ENCODE assay signal across 19 cellular contexts in the genomic region with DNA sequence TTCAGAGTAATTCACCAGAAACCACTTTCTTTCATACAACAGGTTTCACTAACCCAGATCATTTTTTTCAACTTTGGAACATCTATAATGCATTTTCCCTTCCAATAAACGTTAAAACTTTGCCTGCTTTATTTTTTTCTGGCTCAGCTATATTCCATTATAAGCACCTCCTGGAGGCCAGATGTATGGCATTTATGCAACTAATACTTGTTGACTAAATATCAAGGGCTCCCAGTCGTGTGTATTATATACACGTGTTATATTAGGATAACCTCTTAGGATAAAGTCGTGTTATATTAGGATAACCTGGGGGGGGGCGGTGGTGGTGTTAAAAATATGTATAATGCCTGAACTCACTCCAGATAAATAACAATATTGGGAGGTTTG. TPM values are rescaled to one million over a fixed set of nuclear protein-coding genes. Genes with fewer than 3 reads are reported as not detected.
DNase-seq lines count a peak whose midpoint lies in the region; ATAC-seq and TF ChIP-seq lines count a peak whose summit lies in the region.
"Had no signal": no experiment of that assay in that cellular context is flagged by ENCODE, and none has a peak within 500 bp of the region (broad histone marks: within the 10 kb centered on the region; RNA-seq: fewer than 3 reads in every experiment).

No MANE protein-coding gene starts in this region.

- WGBS in adrenal gland, 4 donors = 50 to 57% (median 55%) methylated on average over 5 of the region's 5 CpGs

- H3K27me3 ChIP-seq in Panc1 (ENCODE audit: control insufficient read depth, insufficient read depth, low read length) (peaks cover 5% of the 10 kb centered on the region), parathyroid adenoma (ENCODE audit: control insufficient read depth, insufficient read depth, low read length) (no peaks in the 10 kb centered on the region), adrenal gland (peaks cover 4% of the 10 kb centered on the region)
- H3K27me3 ChIP-seq: colonic mucosa had no signal

- H3K36me3 ChIP-seq in HEK293 (ENCODE audit: control insufficient read depth in 2 of 2, insufficient read depth in 1 of 2, low read length in 2 of 2) (no peaks in the 10 kb centered on the region), Panc1 (ENCODE audit: control insufficient read depth, insufficient read depth, low read length) (no peaks in the 10 kb centered on the region), parathyroid adenoma (ENCODE audit: control insufficient read depth, insufficient read depth, low read length) (no peaks in the 10 kb centered on the region), adrenal gland (replicated peaks in 1 of 2) (no peaks in the 10 kb centered on the region)
- H3K36me3 ChIP-seq: brain microvascular endothelial cell, colonic mucosa, transverse colon had no signal

- CTCF ChIA-PET in HEK293 (lab: Yijun Ruan, JAX) = interaction anchor here (0.6 to 3.9 kb wide), 35 partner anchors 10 to 1807 kb away, joined by 3 to 36 read pairs (median 4); partner anchors contain the start of gene PTCHD4
- CTCF ChIA-PET in Panc1 (lab: Charles Lee) = interaction anchor here (1.8 kb wide), 1 partner anchor 1622 kb away, joined by 6 read pairs; no protein-coding TSS in a partner anchor

- no peak overlapping the region for H3K4me3 ChIP-seq in HEK293 (ENCODE audit: low read depth, low read length)
- no peak overlapping the region for H3K4me3 ChIP-seq in Panc1 (ENCODE audit: low read depth in 2 of 2, low read length in 2 of 2)
- peak overlapping the region; percentile 13 for H3K4me3 ChIP-seq in epithelial cell of proximal tubule (ENCODE audit: low read depth, low read length)
- H3K4me3 ChIP-seq in parathyroid adenoma (ENCODE audit: low read depth, low read length) = no peak overlapping the region
- no peak overlapping the region for H3K4me3 ChIP-seq in adrenal gland
- H3K4me3 ChIP-seq: colonic mucosa, transverse colon had no signal

- POLR2A ChIA-PET in HEK293 (lab: Yijun Ruan, JAX) = no interaction called here
- POLR2A ChIA-PET in Panc1 (lab: Charles Lee) = interaction anchor here (0.6 kb wide), 1 partner anchor 1662 kb away, joined by 5 read pairs; no protein-coding TSS in a partner anchor

- BruUV-seq in Panc1 (replicated peaks; lab: Mats Ljungman, UMichigan) = no TSS peak

- no peak for DNase-seq in Panc1 (ENCODE audit: low read depth, low spot score)
- no peak for DNase-seq in epithelial cell of proximal tubule (ENCODE audit: low read depth)
- DNase-seq in retina = no peak
- no peak for DNase-seq in adrenal gland
- DNase-seq: DMS79 had no signal

- no peak for TF ChIP-seq CTCF in HEK293 (tag by site-specific recombination; IDR thresholded peaks at IDR 0.05)
- TF ChIP-seq CTCF in Panc1 (IDR thresholded peaks at IDR 0.05) = 0 out of 2 replicates have a peak, but pooled peaks have one; percentile 13
- no peak for TF ChIP-seq CTCF in epithelial cell of proximal tubule (conservative IDR thresholded peaks at IDR 0.05; ENCODE audit: low read depth, low read length)
- no peak for TF ChIP-seq CTCF in parathyroid adenoma (IDR thresholded peaks at IDR 0.05)
- no peak for TF ChIP-seq CTCF in adrenal gland (IDR thresholded peaks at IDR 0.05)

- in situ Hi-C loops in Panc1 (cut with HindIII; ENCODE audit: low pct_unique_long_range_greater_than_20kb, low sequenced_read_pairs) = no loop called here

- intact Hi-C loops in Panc1 (cut with micrococcal nuclease; ENCODE audit: unreplicated experiment) (loop anchor here (1.0 to 5.0 kb wide), 2 partner anchors 977 to 1624 kb away; no protein-coding TSS in a partner anchor), adrenal gland (cut with DNase I) (loop anchor here in 1 of 2 donors (10.0 kb wide), 2 partner anchors 976 to 1616 kb away; no protein-coding TSS in a partner anchor)

- H3K4me1 ChIP-seq in HEK293 (ENCODE audit: control insufficient read depth, insufficient read depth, low read length) = no peaks in the 10 kb centered on the region
- no peaks in the 10 kb centered on the region for H3K4me1 ChIP-seq in Panc1 (ENCODE audit: control insufficient read depth, insufficient read depth, low read length)
- no peaks in the 10 kb centered on the region for H3K4me1 ChIP-seq in parathyroid adenoma
- peaks cover 0 to 9% of the 10 kb centered on the region in 2 donors for H3K4me1 ChIP-seq in adrenal gland (replicated peaks in 1 of 2)
- H3K4me1 ChIP-seq: colonic mucosa had no signal

- ATAC-seq in Panc1 (no peak), GM19463 (IDR thresholded peaks at IDR 0.05; ENCODE audit: unreplicated experiment) (no peak)
- ATAC-seq: Right ventricle myocardium inferior had no signal

- H3K9me3 ChIP-seq in HEK293 (ENCODE audit: control insufficient read depth, insufficient read depth, low read depth, low read length) = no peaks in the 10 kb centered on the region
- no peaks in the 10 kb centered on the region for H3K9me3 ChIP-seq in Panc1 (ENCODE audit: control insufficient read depth, insufficient read depth, low read depth, low read length)
- H3K9me3 ChIP-seq in parathyroid adenoma (ENCODE audit: control insufficient read depth, low read length) = no peaks in the 10 kb centered on the region
- no peaks in the 10 kb centered on the region for H3K9me3 ChIP-seq in adrenal gland (replicated peaks in 1 of 3)
- H3K9me3 ChIP-seq: colonic mucosa, transverse colon had no signal

- no peak for TF ChIP-seq POLR2A in adrenal gland (IDR thresholded peaks at IDR 0.05)

- H3K27ac ChIP-seq in HEK293 (ENCODE audit: extremely low read depth, low read depth, low read length) (no peak overlapping the region), Panc1 (ENCODE audit: low read length) (no peak overlapping the region), parathyroid adenoma (no peak overlapping the region), adrenal gland (no peak overlapping the region)
- H3K27ac ChIP-seq: brain microvascular endothelial cell, colonic mucosa, skin epidermis, transverse colon had no signal

- peak overlapping the region; percentile 56 for H2AFZ ChIP-seq in parathyroid adenoma

- no peaks in the 10 kb centered on the region for H3K79me2 ChIP-seq in parathyroid adenoma

- H3K9ac ChIP-seq in parathyroid adenoma = no peak overlapping the region

- H3K4me2 ChIP-seq in parathyroid adenoma (ENCODE audit: low read length) = peak overlapping the region; percentile 50

TF ChIP-seq in HEK293, 187 proteins besides CTCF, POLR2A, EP300 and RAD21:
- TF ChIP-seq SCRT2 (tag by site-specific recombination; IDR thresholded peaks at IDR 0.05) (0 out of 2 replicates have a peak, but pooled peaks have one; percentile 47), ZNF24 (tag by site-specific recombination; IDR thresholded peaks at IDR 0.05) (no peak)

RNA-seq across cellular contexts. Expression of gene OPN5, which starts 6.7 kb away (rescaled TPM):
- total RNA-seq in Panc1 (2021; ENCODE audit: unreplicated experiment) = not detected
- polyA plus RNA-seq in Panc1 (2012; ENCODE audit: insufficient read length) = not detected
- not detected in 2 replicates for total RNA-seq in epithelial cell of proximal tubule
- total RNA-seq in adrenal gland = not detected
- under 1 TPM in 1 of 3 donors, not detected in 2; 0.16 TPM for polyA plus RNA-seq in adrenal gland
- total RNA-seq: activated naive CD8-positive, alpha-beta T cell treated with anti-CD3 and anti-CD28 coated beads for 36 hours; activated T-cell treated with anti-CD3 and anti-CD28 coated beads, Interleukin-2, amount 50 U/mL, for 4 hours; colonic mucosa; H7; HT-29; kidney epithelial cell; lung microvascular endothelial cell; Right ventricle myocardium inferior; transverse colon had no signal
